ENCODE assay signal across 8 cellular contexts in genomic region chr11:134253189-134253993, GRCh38.
DNase-seq lines count a peak whose midpoint lies in the region; ATAC-seq and TF ChIP-seq lines count a peak whose summit lies in the region.

Gene ACAD8 (plus strand): TSS chr11:134253568. CDS start chr11:134253601, 33 bp downstream.
Gene THYN1 (minus strand): TSS chr11:134253352. CDS start chr11:134252882, 470 bp downstream.

- peak; percentile 2; the same call in 1 of the 2 replicates for TF ChIP-seq CTCF in AG09319 (IDR thresholded peaks at IDR 0.05; ENCODE audit: low read depth, low read length)

- peak; percentile 87 for DNase-seq in AG09319 (ENCODE audit: extremely low read depth, low read depth)
- DNase-seq in NCI-H345 treated with DMSO at 0.1 percent for 48 hours (lab: John Stamatoyannopoulos, UW; ENCODE audit: unreplicated experiment) = peak; percentile 96
- peak; percentile 92 to 95 (median 93) for DNase-seq in activated CD4-positive, CD25-positive, alpha-beta regulatory T cell (lab: John Stamatoyannopoulos, UW)
- peak; percentile 95 for DNase-seq in central memory CD4-positive, alpha-beta T cell
- peak; percentile 98 for DNase-seq in iris pigment epithelial cell (ENCODE audit: low read depth)
- peak; percentile 92 for DNase-seq in stimulated activated CD4-positive, alpha-beta T cell treated with anti-CD3 and anti-CD28 coated beads, Interleukin-12 subunit alpha, Interleukin-12 subunit beta, amount 100 ng/mL, for 4 hours

- peak; percentile 98 for ATAC-seq in GM19023 (IDR thresholded peaks at IDR 0.05; ENCODE audit: unreplicated experiment)
- peak; percentile 99 for ATAC-seq in HG03280 (IDR thresholded peaks at IDR 0.05; ENCODE audit: unreplicated experiment)

Comparison
In these comparisons a context has a peak if more than half of its experiments do, and no peak if none do; other contexts are left out.
1. Peak in every context shown above with its lines: DNase-seq and ATAC-seq.